ENCODE assay signal across 26 cellular contexts in genomic region chr11:12031856-12032526, GRCh38. TPM values are rescaled to one million over a fixed set of nuclear protein-coding genes. Genes with fewer than 3 reads are reported as not detected.
A peak's percentile ranks its signal among the peaks of the same experiment; 100 is the strongest.
DNase-seq lines count a peak whose midpoint lies in the region; ATAC-seq, FAIRE-seq and TF ChIP-seq lines count a peak whose summit lies in the region.
"Had no signal": no experiment of that assay in that cellular context is flagged by ENCODE, and none has a peak within 500 bp of the region (broad histone marks: within the 10 kb centered on the region; RNA-seq: fewer than 3 reads in every experiment).

No MANE protein-coding gene starts in this region.

- WGBS in right cardiac atrium: 79% methylated on average over 4 of the region's 4 CpGs
- 82% methylated on average over 4 of the region's 4 CpGs for WGBS in esophagus muscularis mucosa

- TF ChIP-seq POLR2A in esophagus muscularis mucosa (IDR thresholded peaks at IDR 0.05; ENCODE audit: low read depth): no peak

- H3K4me1 ChIP-seq in right cardiac atrium (ENCODE audit: control insufficient read depth, insufficient read depth, low read length) (no peaks in the 10 kb centered on the region), astrocyte (ENCODE audit: insufficient read depth, low read length) (no peaks in the 10 kb centered on the region), esophagus muscularis mucosa (peaks cover 16 to 34% (median 20%) of the 10 kb centered on the region in 4 donors)
- H3K4me1 ChIP-seq: BLaER1 had no signal

- no peak overlapping the region for H3K4me3 Mint-ChIP-seq in astrocyte (ENCODE audit: unreplicated experiment)
- H3K4me3 Mint-ChIP-seq: CD4-positive, CD25-positive, alpha-beta regulatory T cell had no signal

- DNase-seq in right cardiac atrium (no peak), cardiac septum (ENCODE audit: low spot score) (no peak), astrocyte (ENCODE audit: low read depth) (no peak), esophagus muscularis mucosa (ENCODE audit: extremely low spot score) (no peak), ureter (ENCODE audit: low spot score) (no peak), T-helper 2 cell (no peak)
- DNase-seq in effector CD8-positive, alpha-beta T cell (lab: John Stamatoyannopoulos, UW): no peak
- DNase-seq: CD4-positive, CD25-positive, alpha-beta regulatory T cell; DMS53; GOT3; HCEC 1CT; Karpas-422; NCI-H1092 treated with DMSO at 0.1 percent for 48 hours; NCI-H1436 treated with DMSO at 0.1 percent for 48 hours; NCI-H187 treated with DMSO at 0.1 percent for 48 hours; NCI-H2171 treated with DMSO at 0.1 percent for 48 hours; NCI-H345; NCI-H524; NCI-H774; SJCRH30 had no signal

- peak in 1 of 2 donors; percentile 43 for ATAC-seq in right cardiac atrium
- ATAC-seq: SK-N-SH treated with all-trans-retinoic acid at 6 μM for 48 hours had no signal

- H3K79me2 ChIP-seq in astrocyte (ENCODE audit: insufficient read depth, low read length): no peaks in the 10 kb centered on the region

- H3K27me3 ChIP-seq in right cardiac atrium (ENCODE audit: control insufficient read depth, insufficient read depth) (no peaks in the 10 kb centered on the region), astrocyte (ENCODE audit: insufficient read depth, low read length) (no peaks in the 10 kb centered on the region), esophagus muscularis mucosa (no peaks in the 10 kb centered on the region)
- H3K27me3 ChIP-seq: BLaER1, SJCRH30 had no signal

- H3K9me3 ChIP-seq in right cardiac atrium (ENCODE audit: control insufficient read depth, low read length): peaks cover 2% of the 10 kb centered on the region
- H3K9me3 ChIP-seq in astrocyte (ENCODE audit: insufficient read depth, low read depth, low read length): no peaks in the 10 kb centered on the region
- no peaks in the 10 kb centered on the region for H3K9me3 ChIP-seq in esophagus muscularis mucosa
- H3K9me3 ChIP-seq: BLaER1, SJCRH30 had no signal

- H3K4me3 ChIP-seq in right cardiac atrium (ENCODE audit: low read length) (no peak overlapping the region), astrocyte (ENCODE audit: insufficient read depth, low read depth, low read length) (no peak overlapping the region), esophagus muscularis mucosa (no peak overlapping the region)
- H3K4me3 ChIP-seq: BLaER1, SJCRH30 had no signal

- H3K27ac Mint-ChIP-seq in astrocyte (ENCODE audit: unreplicated experiment): peak overlapping the region; percentile 43
- H3K27ac Mint-ChIP-seq: CD4-positive, CD25-positive, alpha-beta regulatory T cell had no signal

- H2AFZ ChIP-seq in astrocyte (ENCODE audit: low read depth, low read length): no peak overlapping the region

- H3K27ac ChIP-seq in right cardiac atrium (ENCODE audit: low read length): peak overlapping the region; percentile 48
- no peak overlapping the region for H3K27ac ChIP-seq in astrocyte (ENCODE audit: low read depth, low read length)
- peak overlapping the region; percentile 26 to 54 (median 44) for H3K27ac ChIP-seq in esophagus muscularis mucosa (replicated peaks in 1 of 4)
- H3K27ac ChIP-seq: BLaER1, HL-60, SJCRH30 had no signal

- H3K36me3 ChIP-seq in astrocyte (ENCODE audit: insufficient read depth, low read length) (no peaks in the 10 kb centered on the region), esophagus muscularis mucosa (no peaks in the 10 kb centered on the region)
- H3K36me3 ChIP-seq: BLaER1, SJCRH30 had no signal

- H3K4me1 Mint-ChIP-seq in astrocyte (ENCODE audit: low read depth, unreplicated experiment): peaks cover 33% of the 10 kb centered on the region
- H3K4me1 Mint-ChIP-seq: CD4-positive, CD25-positive, alpha-beta regulatory T cell had no signal

- no peaks in the 10 kb centered on the region for H3K27me3 Mint-ChIP-seq in astrocyte (ENCODE audit: low read depth, unreplicated experiment)

- no peak for TF ChIP-seq CTCF in astrocyte (IDR thresholded peaks at IDR 0.05; ENCODE audit: insufficient read depth, low read depth, low read length)
- TF ChIP-seq CTCF in esophagus muscularis mucosa (IDR thresholded peaks at IDR 0.05): no peak

- H3K36me3 Mint-ChIP-seq in astrocyte (ENCODE audit: low read depth, unreplicated experiment): no peaks in the 10 kb centered on the region
- H3K36me3 Mint-ChIP-seq: CD4-positive, CD25-positive, alpha-beta regulatory T cell had no signal

- intact Hi-C loops in right cardiac atrium (cut with DNase I) (loop anchor here in 1 of 4 donors (10.0 kb wide), 1 partner anchor 227 kb away; no protein-coding TSS in a partner anchor), cardiac septum (cut with DNase I) (no loop called here), esophagus muscularis mucosa (cut with DNase I) (no loop called here)

- no peak for TF ChIP-seq EP300 in esophagus muscularis mucosa (IDR thresholded peaks at IDR 0.05)

- no peak overlapping the region for H3K4me2 ChIP-seq in astrocyte (ENCODE audit: low read length)
- H3K4me2 ChIP-seq: BLaER1 had no signal

- no peaks in the 10 kb centered on the region for H3K9me3 Mint-ChIP-seq in astrocyte (ENCODE audit: unreplicated experiment)

- no peak for FAIRE-seq in astrocyte (lab: Jason Lieb, UNC)
- FAIRE-seq: A204.1, G401.6, RCC 7860 had no signal

- no peak overlapping the region for H3K9ac ChIP-seq in astrocyte (ENCODE audit: low read length)
- H3K9ac ChIP-seq: BLaER1 had no signal

- H4K20me1 ChIP-seq in astrocyte (ENCODE audit: insufficient read depth, low read length): no peaks in the 10 kb centered on the region
- H4K20me1 ChIP-seq: BLaER1 had no signal

RNA-seq across cellular contexts. Expression of gene DKK3, which starts 23.6 kb away (rescaled TPM):
- 1,000 to 10,000 TPM; 2,567 to 3,299 (median 2,969) TPM for total RNA-seq in right cardiac atrium
- polyA plus RNA-seq in right cardiac atrium: 2,307 TPM
- total RNA-seq in cardiac septum: 980 TPM
- total RNA-seq in astrocyte: 307 and 328 TPM in 2 replicates
- 100 to 1,000 TPM in 2 of 4 donors, 10 to 100 TPM in 2; 94.3 to 191 (median 127) TPM for total RNA-seq in esophagus muscularis mucosa
- 74.6 TPM for total RNA-seq in ureter
- total RNA-seq: CD4-positive, CD25-positive, alpha-beta regulatory T cell had no signal
